ENCODE assay signal across 7 cellular contexts in genomic region chr3:169966086-169966950, GRCh38. TPM values are rescaled to one million over a fixed set of nuclear protein-coding genes. Genes with fewer than 3 reads are reported as not detected.
DNase-seq lines count a peak whose midpoint lies in the region; ATAC-seq and TF ChIP-seq lines count a peak whose summit lies in the region.

A gene with protein sequence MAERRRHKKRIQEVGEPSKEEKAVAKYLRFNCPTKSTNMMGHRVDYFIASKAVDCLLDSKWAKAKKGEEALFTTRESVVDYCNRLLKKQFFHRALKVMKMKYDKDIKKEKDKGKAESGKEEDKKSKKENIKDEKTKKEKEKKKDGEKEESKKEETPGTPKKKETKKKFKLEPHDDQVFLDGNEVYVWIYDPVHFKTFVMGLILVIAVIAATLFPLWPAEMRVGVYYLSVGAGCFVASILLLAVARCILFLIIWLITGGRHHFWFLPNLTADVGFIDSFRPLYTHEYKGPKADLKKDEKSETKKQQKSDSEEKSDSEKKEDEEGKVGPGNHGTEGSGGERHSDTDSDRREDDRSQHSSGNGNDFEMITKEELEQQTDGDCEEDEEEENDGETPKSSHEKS (plus strand): TSS chr3:169966807. CDS start chr3:169966823, 16 bp downstream.

- intact Hi-C loops in T-helper 2 cell treated with Interferon-gamma antibody and Interleukin-4, amounts not matched to agents 100 ng/mL and 5 ng/mL, for 36 hours (cut with micrococcal nuclease), result loop anchor here (1.0 to 5.0 kb wide), 9 partner anchors 66 to 818 kb away; partner anchors contain the start of genes LRRC34, LRRIQ4, PHC3 and SKIL
- intact Hi-C loops in ascending aorta (cut with DNase I), result loop anchor here (1.0 to 10.0 kb wide), 6 partner anchors 104 to 1872 kb away; partner anchors contain the start of genes GOLIM4, MYNN, PHC3 and PRKCI

- peak in 2 of 3 experiments; percentile 33 to 38 for TF ChIP-seq CTCF in ascending aorta (IDR thresholded peaks at IDR 0.05)

- ATAC-seq in GM18502 (IDR thresholded peaks at IDR 0.05; ENCODE audit: poor library complexity, unreplicated experiment), result peak; percentile 90
- ATAC-seq in HG02970 (IDR thresholded peaks at IDR 0.05; ENCODE audit: low FRiP score, unreplicated experiment), result peak; percentile 92

- H3K9me3 ChIP-seq in ascending aorta, result no peaks in the 10 kb centered on the region

- H3K4me3 ChIP-seq in ascending aorta, result peak within 1 kb of the TSS; percentile 79 to 89

- DNase-seq in NCI-H187 treated with DMSO at 0.1 percent for 48 hours (lab: John Stamatoyannopoulos, UW) (peak; percentile 70), ascending aorta (ENCODE audit: low spot score in 2 of 2) (peak; percentile 73 to 96), hepatic stellate cell (ENCODE audit: low spot score) (peak; percentile 92), renal cortical epithelial cell (ENCODE audit: low read depth) (peak; percentile 70)

- H3K36me3 ChIP-seq in ascending aorta, result no peaks in the 10 kb centered on the region

- H3K27me3 ChIP-seq in ascending aorta, result no peaks in the 10 kb centered on the region

- peak within 1 kb of the TSS; percentile 86 to 93 for H3K27ac ChIP-seq in ascending aorta

- H3K4me1 ChIP-seq in ascending aorta, result peaks cover 4 to 12% of the 10 kb centered on the region in 2 donors

RNA-seq across cellular contexts. Expression of the gene that starts here (rescaled TPM):
- total RNA-seq in T-helper 2 cell treated with Interferon-gamma antibody and Interleukin-4, amounts not matched to agents 100 ng/mL and 5 ng/mL, for 36 hours, result 67.4 and 68.9 TPM in 2 replicates
- total RNA-seq in ascending aorta (20.5 TPM), renal cortical epithelial cell (28.8 and 106 TPM in 2 replicates)

Comparison
In these comparisons a context has a peak if more than half of its experiments do, and no peak if none do; other contexts are left out.
1. Peak in every context shown above with its lines: DNase-seq, ATAC-seq, H3K4me3 ChIP-seq and H3K27ac ChIP-seq.